In the genomic region with DNA sequence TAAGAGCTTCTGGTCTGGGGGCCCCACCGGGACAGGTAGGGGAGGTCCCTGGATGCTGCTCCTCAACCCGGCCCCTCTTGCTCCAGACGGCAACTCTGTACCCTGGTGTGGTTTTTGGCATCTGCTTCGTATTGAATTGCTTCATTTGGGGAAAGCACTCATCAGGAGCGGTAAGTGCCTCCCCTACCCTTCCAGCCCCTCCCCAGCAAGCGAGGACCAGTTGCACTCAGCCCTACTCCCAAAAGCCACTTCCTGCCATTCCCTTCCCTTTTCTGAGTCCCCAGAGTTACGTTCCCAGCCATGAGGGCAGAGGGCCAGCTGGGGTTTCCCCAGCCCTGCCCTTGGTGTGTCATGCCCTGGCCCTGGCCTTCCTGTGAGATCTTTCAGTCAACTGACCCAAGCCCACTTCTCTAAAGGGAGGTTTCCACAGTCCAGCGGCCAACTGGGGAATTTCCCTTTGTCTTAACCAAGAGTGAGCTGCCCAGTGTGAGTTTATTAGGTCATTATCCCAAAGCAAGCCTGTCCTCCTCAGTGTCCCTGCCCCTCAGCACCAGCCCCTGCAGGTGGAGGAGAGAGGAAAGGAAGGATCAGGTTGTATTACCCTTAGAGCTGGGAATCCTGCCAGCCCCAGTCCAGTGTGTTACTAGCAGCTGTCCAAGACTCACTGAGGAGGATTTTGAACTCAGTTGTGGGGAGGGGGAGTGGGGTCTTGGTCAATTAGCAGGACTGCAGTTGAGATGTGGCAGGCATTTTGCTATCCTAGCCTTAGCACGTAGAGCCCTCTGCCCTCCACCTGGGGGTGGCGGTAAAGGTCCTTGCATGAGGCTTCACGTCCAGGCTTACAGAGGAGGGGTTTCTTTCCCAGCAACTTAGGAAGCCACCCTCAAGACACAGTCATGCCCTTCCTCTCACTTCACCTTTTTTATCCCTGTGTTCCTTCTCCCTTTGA, we compare ENCODE assay signal across 1 cellular context.
TF ChIP-seq lines count a peak whose summit lies in the region.

No MANE protein-coding gene starts in this region.

TF ChIP-seq in HepG2, 621 proteins besides CTCF, POLR2A, EP300 and RAD21 (continued from another document and continues in another):
- TF ChIP-seq ZNF691 (CRISPR knock-in tag; IDR thresholded peaks at IDR 0.05; ENCODE audit: borderline replicate concordance, low read depth) (peak; percentile 53; the same call in 1 of the 2 replicates), MIXL1 (CRISPR knock-in tag; IDR thresholded peaks at IDR 0.05) (no peak), POLR2AphosphoS5 (IDR thresholded peaks at IDR 0.05; ENCODE audit: low read depth, low read length) (0 out of 2 replicates have a peak, but pooled peaks have one; percentile 18), ZBTB38 (CRISPR knock-in tag; IDR thresholded peaks at IDR 0.05) (peak; percentile 91), PHF8 (CRISPR knock-in tag; IDR thresholded peaks at IDR 0.05) (no peak), ZNF746 (CRISPR knock-in tag; IDR thresholded peaks at IDR 0.05) (0 out of 2 replicates have a peak, but pooled peaks have one; percentile 40), PHF21A (CRISPR knock-in tag; IDR thresholded peaks at IDR 0.05) (0 out of 2 replicates have a peak, but pooled peaks have one; percentile 38), HMG20B (CRISPR knock-in tag; conservative IDR thresholded peaks at IDR 0.05) (no peak), ZNF574 (CRISPR knock-in tag; IDR thresholded peaks at IDR 0.05) (peak; percentile 42; the same call in 1 of the 2 replicates), FOSL2 (CRISPR knock-in tag; IDR thresholded peaks at IDR 0.05) (no peak), ZNF292 (CRISPR knock-in tag; IDR thresholded peaks at IDR 0.05; ENCODE audit: borderline replicate concordance, low read depth) (no peak), ZNF563 (CRISPR knock-in tag; IDR thresholded peaks at IDR 0.05) (0 out of 2 replicates have a peak, but pooled peaks have one; percentile 23), MTA1 (CRISPR knock-in tag; IDR thresholded peaks at IDR 0.05; ENCODE audit: borderline replicate concordance) (peak; percentile 43; the same call in 1 of the 2 replicates), MIER3 (CRISPR knock-in tag; IDR thresholded peaks at IDR 0.05; ENCODE audit: borderline replicate concordance) (0 out of 2 replicates have a peak, but pooled peaks have one; percentile 27), RARA (CRISPR knock-in tag; IDR thresholded peaks at IDR 0.05) (peak; percentile 78), SOX6 (IDR thresholded peaks at IDR 0.05) (no peak), SOX6 (CRISPR knock-in tag; IDR thresholded peaks at IDR 0.05) (peak; percentile 37; the same call in 1 of the 2 replicates), GATAD1 (CRISPR knock-in tag; IDR thresholded peaks at IDR 0.05) (0 out of 2 replicates have a peak, but pooled peaks have one; percentile 20), HIVEP1 (CRISPR knock-in tag; IDR thresholded peaks at IDR 0.05) (peak; percentile 90; the same call in 1 of the 2 replicates), PITX1 (CRISPR knock-in tag; IDR thresholded peaks at IDR 0.05) (peak; percentile 32; the same call in 1 of the 2 replicates), PTBP1 (IDR thresholded peaks at IDR 0.05; ENCODE audit: low read depth, low read length, poor library complexity, severe bottlenecking) (no peak), ZNF891 (CRISPR knock-in tag; IDR thresholded peaks at IDR 0.05) (peak; percentile 66; the same call in 1 of the 2 replicates), ZNF790 (CRISPR knock-in tag; IDR thresholded peaks at IDR 0.05; ENCODE audit: borderline replicate concordance) (no peak), ZBTB20 (CRISPR knock-in tag; IDR thresholded peaks at IDR 0.05; ENCODE audit: borderline replicate concordance, low read depth) (peak; percentile 60; the same call in 1 of the 2 replicates), CBX5 (CRISPR knock-in tag; IDR thresholded peaks at IDR 0.05; ENCODE audit: borderline replicate concordance) (no peak), NFKB2 (CRISPR knock-in tag; IDR thresholded peaks at IDR 0.05; ENCODE audit: borderline replicate concordance) (0 out of 2 replicates have a peak, but pooled peaks have one; percentile 25), TEAD3 (CRISPR knock-in tag; optimal IDR thresholded peaks at IDR 0.05; ENCODE audit: borderline replicate concordance) (peak; percentile 40), CAMTA2 (CRISPR knock-in tag; IDR thresholded peaks at IDR 0.05; ENCODE audit: borderline replicate concordance) (0 out of 2 replicates have a peak, but pooled peaks have one; percentile 53), SMC3 (IDR thresholded peaks at IDR 0.05; ENCODE audit: low read length) (peak; percentile 75), RXRB (CRISPR knock-in tag; IDR thresholded peaks at IDR 0.05; ENCODE audit: borderline replicate concordance) (0 out of 2 replicates have a peak, but pooled peaks have one; percentile 12), KDM5B (CRISPR knock-in tag; IDR thresholded peaks at IDR 0.05; ENCODE audit: borderline replicate concordance) (peak; percentile 24; the same call in 1 of the 2 replicates), MXD1 (CRISPR knock-in tag; IDR thresholded peaks at IDR 0.05) (0 out of 2 replicates have a peak, but pooled peaks have one; percentile 45), ZFP36 (IDR thresholded peaks at IDR 0.05; ENCODE audit: borderline replicate concordance, low read depth, low read length, partially characterized antibody) (no peak), ZKSCAN1 (IDR thresholded peaks at IDR 0.05; ENCODE audit: low read length) (peak; percentile 28; the same call in 1 of the 2 replicates), ZNF556 (CRISPR knock-in tag; IDR thresholded peaks at IDR 0.05; ENCODE audit: borderline replicate concordance) (0 out of 2 replicates have a peak, but pooled peaks have one; percentile 30), REPIN1 (CRISPR knock-in tag; IDR thresholded peaks at IDR 0.05; ENCODE audit: borderline replicate concordance, low read depth) (peak; percentile 41; the same call in 1 of the 2 replicates), YY1 (IDR thresholded peaks at IDR 0.05; ENCODE audit: insufficient read depth, insufficient replicate concordance, low read depth, low read length) (peak; percentile 36), ZNF407 (CRISPR knock-in tag; IDR thresholded peaks at IDR 0.05; ENCODE audit: not compliant biosample characterization) (peak; percentile 67), XRCC5 (optimal IDR thresholded peaks at IDR 0.05; ENCODE audit: low read length) (peak; percentile 44), ATF7-NPFF (CRISPR knock-in tag; IDR thresholded peaks at IDR 0.05; ENCODE audit: low read depth) (0 out of 2 replicates have a peak, but pooled peaks have one; percentile 34), REXO4 (CRISPR knock-in tag; IDR thresholded peaks at IDR 0.05; ENCODE audit: borderline replicate concordance) (no peak), IKZF4 (CRISPR knock-in tag; IDR thresholded peaks at IDR 0.05; ENCODE audit: borderline replicate concordance, low read depth, not compliant biosample characterization) (peak; percentile 35), ZNF549 (CRISPR knock-in tag; IDR thresholded peaks at IDR 0.05) (no peak), POGZ (CRISPR knock-in tag; IDR thresholded peaks at IDR 0.05) (peak; percentile 37; the same call in 1 of the 2 replicates), ZNF225 (CRISPR knock-in tag; IDR thresholded peaks at IDR 0.05) (0 out of 2 replicates have a peak, but pooled peaks have one; percentile 5), FOXA3 (CRISPR knock-in tag; IDR thresholded peaks at IDR 0.05) (0 out of 2 replicates have a peak, but pooled peaks have one; percentile 5), ZNF598 (CRISPR knock-in tag; IDR thresholded peaks at IDR 0.05; ENCODE audit: borderline replicate concordance) (peak; percentile 38; the same call in 1 of the 2 replicates), ZSCAN31 (CRISPR knock-in tag; IDR thresholded peaks at IDR 0.05; ENCODE audit: low read depth) (no peak)
- TF ChIP-seq, protein P1, sequence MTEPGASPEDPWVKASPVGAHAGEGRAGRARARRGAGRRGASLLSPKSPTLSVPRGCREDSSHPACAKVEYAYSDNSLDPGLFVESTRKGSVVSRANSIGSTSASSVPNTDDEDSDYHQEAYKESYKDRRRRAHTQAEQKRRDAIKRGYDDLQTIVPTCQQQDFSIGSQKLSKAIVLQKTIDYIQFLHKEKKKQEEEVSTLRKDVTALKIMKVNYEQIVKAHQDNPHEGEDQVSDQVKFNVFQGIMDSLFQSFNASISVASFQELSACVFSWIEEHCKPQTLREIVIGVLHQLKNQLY (CRISPR knock-in tag; IDR thresholded peaks at IDR 0.05): no peak
- TF ChIP-seq, protein P2, sequence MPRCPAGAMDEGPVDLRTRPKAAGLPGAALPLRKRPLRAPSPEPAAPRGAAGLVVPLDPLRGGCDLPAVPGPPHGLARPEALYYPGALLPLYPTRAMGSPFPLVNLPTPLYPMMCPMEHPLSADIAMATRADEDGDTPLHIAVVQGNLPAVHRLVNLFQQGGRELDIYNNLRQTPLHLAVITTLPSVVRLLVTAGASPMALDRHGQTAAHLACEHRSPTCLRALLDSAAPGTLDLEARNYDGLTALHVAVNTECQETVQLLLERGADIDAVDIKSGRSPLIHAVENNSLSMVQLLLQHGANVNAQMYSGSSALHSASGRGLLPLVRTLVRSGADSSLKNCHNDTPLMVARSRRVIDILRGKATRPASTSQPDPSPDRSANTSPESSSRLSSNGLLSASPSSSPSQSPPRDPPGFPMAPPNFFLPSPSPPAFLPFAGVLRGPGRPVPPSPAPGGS (CRISPR knock-in tag; IDR thresholded peaks at IDR 0.05): peak; percentile 95
